Comparison of ENCODE assay signal across 8 cellular contexts in genomic region chr3:94036909-94037507, GRCh38. TPM values are rescaled to one million over a fixed set of nuclear protein-coding genes. Genes with fewer than 3 reads are reported as not detected.
DNase-seq lines count a peak whose midpoint lies in the region; ATAC-seq, FAIRE-seq and TF ChIP-seq lines count a peak whose summit lies in the region.

No MANE protein-coding gene starts in this region.

- H3K4me1 Mint-ChIP-seq in mesothelial cell of epicardium, result no peaks in the 10 kb centered on the region
- H3K4me1 Mint-ChIP-seq in naive thymus-derived CD4-positive, alpha-beta T cell, result no peaks in the 10 kb centered on the region

- intact Hi-C loops in naive thymus-derived CD4-positive, alpha-beta T cell (cut with micrococcal nuclease), result no loop called here

- H3K27ac ChIP-seq in naive thymus-derived CD4-positive, alpha-beta T cell (ENCODE audit: low read depth, low read length), result no peak overlapping the region

- H3K27ac Mint-ChIP-seq in mesothelial cell of epicardium, result no peak overlapping the region
- H3K27ac Mint-ChIP-seq in naive thymus-derived CD4-positive, alpha-beta T cell, result no peak overlapping the region

- POLR2A ChIA-PET in naive thymus-derived CD4-positive, alpha-beta T cell (lab: Charles Lee), result interaction anchor here (0.6 kb wide), 1 partner anchor 25 kb away, joined by 3 read pairs; the partner anchor contains the start of gene DHFR2

- no peaks in the 10 kb centered on the region for H3K36me3 ChIP-seq in bronchial epithelial cell (ENCODE audit: control insufficient read depth, insufficient read depth, low read length)
- no peaks in the 10 kb centered on the region for H3K36me3 ChIP-seq in naive thymus-derived CD4-positive, alpha-beta T cell (ENCODE audit: control insufficient read depth in 2 of 3, insufficient read depth in 3 of 3, low read length in 3 of 3)

- H3K27me3 Mint-ChIP-seq in mesothelial cell of epicardium (ENCODE audit: low read depth), result no peaks in the 10 kb centered on the region
- H3K27me3 Mint-ChIP-seq in naive thymus-derived CD4-positive, alpha-beta T cell, result no peaks in the 10 kb centered on the region

- CTCF ChIA-PET in naive thymus-derived CD4-positive, alpha-beta T cell (lab: Charles Lee), result interaction anchor here (1.3 kb wide), 2 partner anchors 33 to 35 kb away, joined by 3 to 5 read pairs; no protein-coding TSS in a partner anchor

- peak; percentile 62 for TF ChIP-seq CTCF in LNCAP (IDR thresholded peaks at IDR 0.05)
- peak; percentile 65 for TF ChIP-seq CTCF in bronchial epithelial cell (IDR thresholded peaks at IDR 0.05; ENCODE audit: insufficient read depth, low read length, severe bottlenecking)
- TF ChIP-seq CTCF in mesothelial cell of epicardium (IDR thresholded peaks at IDR 0.05; ENCODE audit: unreplicated experiment), result peak; percentile 19

- H3K4me3 ChIP-seq in bronchial epithelial cell (ENCODE audit: low read depth, low read length), result no peak overlapping the region
- no peak overlapping the region for H3K4me3 ChIP-seq in naive thymus-derived CD4-positive, alpha-beta T cell (ENCODE audit: low read length)

- no peak overlapping the region for H3K4me3 Mint-ChIP-seq in mesothelial cell of epicardium
- H3K4me3 Mint-ChIP-seq in naive thymus-derived CD4-positive, alpha-beta T cell, result no peak overlapping the region

- no peaks in the 10 kb centered on the region for H3K9me3 ChIP-seq in naive thymus-derived CD4-positive, alpha-beta T cell (ENCODE audit: control insufficient read depth in 2 of 3, low read length in 3 of 3)

- H3K36me3 Mint-ChIP-seq in mesothelial cell of epicardium, result peaks cover 12% of the 10 kb centered on the region
- H3K36me3 Mint-ChIP-seq in naive thymus-derived CD4-positive, alpha-beta T cell, result peaks cover 0 to 7% (median 2%) of the 10 kb centered on the region in 5 donors

- no peak for FAIRE-seq in bronchial epithelial cell (lab: Jason Lieb, UNC)

- peak; percentile 76 for DNase-seq in ELR (ENCODE audit: low read depth)
- peak; percentile 49 for DNase-seq in bronchial epithelial cell (ENCODE audit: low read depth)
- DNase-seq in mesothelial cell of epicardium (ENCODE audit: low spot score in 2 of 2, unreplicated experiment in 2 of 2), result no peak
- no peak for DNase-seq in naive thymus-derived CD4-positive, alpha-beta T cell
- DNase-seq in hypothalamus (lab: John Stamatoyannopoulos, UW), result no peak

- no peaks in the 10 kb centered on the region for H3K27me3 ChIP-seq in bronchial epithelial cell (ENCODE audit: control insufficient read depth, insufficient read depth, low read length)
- no peaks in the 10 kb centered on the region for H3K27me3 ChIP-seq in naive thymus-derived CD4-positive, alpha-beta T cell (ENCODE audit: control insufficient read depth in 2 of 2, insufficient read depth in 2 of 2, low read length in 2 of 2)

- peak; percentile 94 for ATAC-seq in GM21529 (IDR thresholded peaks at IDR 0.05; ENCODE audit: unreplicated experiment)
- no peak for ATAC-seq in HG03457 (IDR thresholded peaks at IDR 0.05; ENCODE audit: unreplicated experiment)
- no peak for ATAC-seq in naive thymus-derived CD4-positive, alpha-beta T cell

- H3K4me1 ChIP-seq in naive thymus-derived CD4-positive, alpha-beta T cell (ENCODE audit: control insufficient read depth in 2 of 2, insufficient read depth in 2 of 2, low read length in 2 of 2), result no peaks in the 10 kb centered on the region

- peaks cover 3% of the 10 kb centered on the region for H3K9me3 Mint-ChIP-seq in mesothelial cell of epicardium
- H3K9me3 Mint-ChIP-seq in naive thymus-derived CD4-positive, alpha-beta T cell, result peaks cover 0 to 1% (median 0%) of the 10 kb centered on the region in 11 donors

RNA-seq across cellular contexts. Expression of gene STX19, which starts 8.6 kb away (rescaled TPM):
- 0.53 and 5.1 TPM in 2 replicates for total RNA-seq in bronchial epithelial cell
- 0.18 TPM in 1 of 3 replicates, not detected in the others for total RNA-seq in mesothelial cell of epicardium
- total RNA-seq in naive thymus-derived CD4-positive, alpha-beta T cell, result not detected
- under 1 TPM in 1 of 2 donors, not detected in 1; 0.45 TPM for polyA plus RNA-seq in naive thymus-derived CD4-positive, alpha-beta T cell

RNA-seq across cellular contexts. Expression of gene DHFR2, which starts 25.7 kb away (rescaled TPM):
- 1.3 and 1.9 TPM in 2 replicates for total RNA-seq in bronchial epithelial cell
- total RNA-seq in mesothelial cell of epicardium, result 8.0 to 9.6 TPM (median 8.2 TPM) in 3 replicates
- total RNA-seq in naive thymus-derived CD4-positive, alpha-beta T cell, result 10 to 100 TPM in 2 of 5 experiments, 1 to 10 TPM in 3; 1.5 to 17.9 (median 9.0) TPM
- polyA plus RNA-seq in naive thymus-derived CD4-positive, alpha-beta T cell, result 1 to 10 TPM; 3.0 to 5.2 TPM

RNA-seq across cellular contexts. Expression of gene NSUN3, which starts 25.9 kb away (rescaled TPM):
- total RNA-seq in bronchial epithelial cell (7.9 and 11.4 TPM in 2 replicates), mesothelial cell of epicardium (15.7 to 17.3 TPM (median 16.8 TPM) in 3 replicates)
- 10 to 100 TPM; 19.9 to 24.0 (median 20.5) TPM for total RNA-seq in naive thymus-derived CD4-positive, alpha-beta T cell
- 10 to 100 TPM in 1 of 2 donors, 1 to 10 TPM in 1; 7.3 to 13.0 TPM for polyA plus RNA-seq in naive thymus-derived CD4-positive, alpha-beta T cell

RNA-seq across cellular contexts. Expression of gene ARL13B, which starts 57.1 kb away (rescaled TPM):
- 6.8 and 10.4 TPM in 2 replicates for total RNA-seq in bronchial epithelial cell
- total RNA-seq in mesothelial cell of epicardium, result 12.1 to 14.1 TPM (median 13.6 TPM) in 3 replicates
- 10 to 100 TPM in 1 of 5 experiments, 1 to 10 TPM in 4; 5.3 to 10.2 (median 7.0) TPM for total RNA-seq in naive thymus-derived CD4-positive, alpha-beta T cell
- polyA plus RNA-seq in naive thymus-derived CD4-positive, alpha-beta T cell, result 1 to 10 TPM; 4.4 to 7.8 TPM

Comparison
In these comparisons a context has a peak if more than half of its experiments do, and no peak if none do; other contexts are left out.
1. DNase-seq: peak in ELR (single experiment) and bronchial epithelial cell (single experiment); none in mesothelial cell of epicardium (0 of 2), naive thymus-derived CD4-positive, alpha-beta T cell (0 of 9) and hypothalamus (0 of 51).
2. Peak in every context shown above with its lines, with median percentiles within 50 percentile points of each other: CTCF ChIP-seq.